ENCODE assay signal across 22 cellular contexts in the genomic region with DNA sequence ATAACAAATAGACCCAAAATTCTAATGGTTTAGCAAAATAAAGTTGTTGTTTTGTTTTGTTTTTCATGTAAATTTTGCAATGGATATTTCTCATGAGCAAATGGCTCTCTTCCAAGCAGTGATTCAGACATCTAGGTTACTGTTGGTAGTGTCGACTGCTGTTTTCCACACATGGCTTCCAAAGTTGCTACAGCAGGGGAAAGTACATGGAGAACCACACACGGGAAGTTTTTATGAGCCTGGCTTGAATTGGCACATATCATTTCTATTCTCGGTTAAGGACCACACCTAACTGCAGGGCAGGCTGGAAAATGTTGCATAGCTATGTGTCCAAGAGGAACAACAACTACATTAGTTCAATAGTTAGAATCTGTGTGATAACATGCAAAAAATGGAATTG.
DNase-seq lines count a peak whose midpoint lies in the region; TF ChIP-seq lines count a peak whose summit lies in the region.
"Had no signal": no experiment of that assay in that cellular context is flagged by ENCODE, and none has a peak within 500 bp of the region (broad histone marks: within the 10 kb centered on the region; RNA-seq: fewer than 3 reads in every experiment).

No MANE protein-coding gene starts in this region.

- H3K4me3 Mint-ChIP-seq in Calu3 (ENCODE audit: low read depth, unreplicated experiment) (no peak overlapping the region), progenitor cell of endocrine pancreas (ENCODE audit: low read depth) (no peak overlapping the region)
- H3K4me3 Mint-ChIP-seq: activated B cell treated with CpG ODN at 0.5 μM for 24 hours; activated CD4-positive, alpha-beta memory T cell treated with anti-CD3 and anti-CD28 coated beads, Interleukin-2, amount 10 ng/mL, durations not matched to agents 7 days and 5 days; immature natural killer cell; nephron progenitor cell had no signal

- H3K9me3 ChIP-seq in MG63, result no peaks in the 10 kb centered on the region
- H3K9me3 ChIP-seq: BE2C, left lung, suprapubic skin had no signal

- DNase-seq in G401 (ENCODE audit: low spot score) (peak; percentile 58), MG63 (peak; percentile 3), cerebellar cortex (ENCODE audit: low spot score) (peak; percentile 55), renal cortical epithelial cell (ENCODE audit: low read depth) (peak; percentile 4), Calu3 (no peak), AG08396 (ENCODE audit: low spot score) (no peak), progenitor cell of endocrine pancreas (ENCODE audit: low spot score, unreplicated experiment) (no peak)
- DNase-seq: activated B cell treated with CpG ODN at 0.5 μM for 24 hours; activated CD4-positive, alpha-beta memory T cell treated with anti-CD3 and anti-CD28 coated beads, Interleukin-2, amount 10 ng/mL, durations not matched to agents 7 days and 5 days; activated effector memory CD4-positive, alpha-beta T cell treated with anti-CD3 and anti-CD28 coated beads, Interleukin-2, amount 50 U/mL, for 16 hours; activated T-cell treated with anti-CD3 and anti-CD28 coated beads for 4 hours; BE2C; brain microvascular endothelial cell; COR-L47; cortex of kidney; foreskin fibroblast; immature natural killer cell; left lung; midbrain; NCI-H524 treated with DMSO at 0.1 percent for 48 hours; nephron progenitor cell had no signal

- H3K27me3 ChIP-seq in MG63, result no peaks in the 10 kb centered on the region
- H3K27me3 ChIP-seq: BE2C, brain microvascular endothelial cell, left lung, suprapubic skin had no signal

- CTCF ChIA-PET in Calu3 (lab: Charles Lee), result no interaction called here

- H3K4me1 Mint-ChIP-seq in Calu3 (ENCODE audit: low read depth, unreplicated experiment), result no peaks in the 10 kb centered on the region
- no peaks in the 10 kb centered on the region for H3K4me1 Mint-ChIP-seq in progenitor cell of endocrine pancreas (ENCODE audit: low read depth)
- H3K4me1 Mint-ChIP-seq: activated B cell treated with CpG ODN at 0.5 μM for 24 hours; activated CD4-positive, alpha-beta memory T cell treated with anti-CD3 and anti-CD28 coated beads, Interleukin-2, amount 10 ng/mL, durations not matched to agents 7 days and 5 days; immature natural killer cell; nephron progenitor cell had no signal

- H3K27ac Mint-ChIP-seq in Calu3 (ENCODE audit: unreplicated experiment) (no peak overlapping the region), progenitor cell of endocrine pancreas (no peak overlapping the region)
- H3K27ac Mint-ChIP-seq: activated B cell treated with CpG ODN at 0.5 μM for 24 hours; activated CD4-positive, alpha-beta memory T cell treated with anti-CD3 and anti-CD28 coated beads, Interleukin-2, amount 10 ng/mL, durations not matched to agents 7 days and 5 days; immature natural killer cell; nephron progenitor cell had no signal

- no peak overlapping the region for H3K4me3 ChIP-seq in MG63
- H3K4me3 ChIP-seq: left lung, suprapubic skin had no signal

- intact Hi-C loops in Calu3 (cut with micrococcal nuclease; ENCODE audit: unreplicated experiment), result no loop called here

- H3K36me3 Mint-ChIP-seq in Calu3 (ENCODE audit: insufficient read depth, unreplicated experiment) (no peaks in the 10 kb centered on the region), progenitor cell of endocrine pancreas (ENCODE audit: insufficient read depth) (no peaks in the 10 kb centered on the region)
- H3K36me3 Mint-ChIP-seq: immature natural killer cell had no signal

- H3K9me3 Mint-ChIP-seq in Calu3 (ENCODE audit: low read depth, unreplicated experiment) (no peaks in the 10 kb centered on the region), progenitor cell of endocrine pancreas (ENCODE audit: low read depth) (no peaks in the 10 kb centered on the region)
- H3K9me3 Mint-ChIP-seq: nephron progenitor cell had no signal

- in situ Hi-C loops in G401 (cut with HindIII; ENCODE audit: low sequenced_read_pairs), result no loop called here

- TF ChIP-seq CTCF in Calu3 (IDR thresholded peaks at IDR 0.05; ENCODE audit: unreplicated experiment) (no peak), progenitor cell of endocrine pancreas (IDR thresholded peaks at IDR 0.05; ENCODE audit: unreplicated experiment) (no peak)

- BruUV-seq in Calu3 (replicated peaks; lab: Mats Ljungman, UMichigan), result no TSS peak

- H3K27me3 Mint-ChIP-seq in Calu3 (ENCODE audit: unreplicated experiment) (no peaks in the 10 kb centered on the region), progenitor cell of endocrine pancreas (no peaks in the 10 kb centered on the region)
- H3K27me3 Mint-ChIP-seq: activated B cell treated with CpG ODN at 0.5 μM for 24 hours; activated CD4-positive, alpha-beta memory T cell treated with anti-CD3 and anti-CD28 coated beads, Interleukin-2, amount 10 ng/mL, durations not matched to agents 7 days and 5 days had no signal

- no peaks in the 10 kb centered on the region for H3K36me3 ChIP-seq in MG63
- H3K36me3 ChIP-seq: BE2C, brain microvascular endothelial cell, left lung, suprapubic skin had no signal

Comparison
In these comparisons a context has a peak if more than half of its experiments do, and no peak if none do; other contexts are left out.
1. DNase-seq: peak in G401 (single experiment), MG63 (single experiment), cerebellar cortex (single experiment) and renal cortical epithelial cell (single experiment); none in Calu3 (single experiment), AG08396 (single experiment) and progenitor cell of endocrine pancreas (single experiment).